In genomic region chr1:86471296-86471695, GRCh38 we compare ENCODE assay signal across 23 cellular contexts. TPM values are rescaled to one million over a fixed set of nuclear protein-coding genes. Genes with fewer than 3 reads are reported as not detected.
"Had no signal": no experiment of that assay in that cellular context is flagged by ENCODE, and none has a peak within 500 bp of the region (broad histone marks: within the 10 kb centered on the region; RNA-seq: fewer than 3 reads in every experiment).

No MANE protein-coding gene starts in this region.

- H3K27ac Mint-ChIP-seq: activated CD4-positive, alpha-beta T cell treated with anti-CD3 and anti-CD28 coated beads for 36 hours; activated naive CD4-positive, alpha-beta T cell treated with anti-CD3 and anti-CD28 coated beads, Interleukin-2, amount 50 U/mL, for 72 hours; effector memory CD8-positive, alpha-beta T cell; memory B cell; naive thymus-derived CD8-positive, alpha-beta T cell; stimulated activated naive CD8-positive, alpha-beta T cell treated with anti-CD3 and anti-CD28 coated beads, Interleukin-15, Interleukin-2, amounts not matched to agents 100 ng/mL and 50 ng/mL, for 24 hours; type B pancreatic cell; WTC11 had no signal

- ATAC-seq: activated CD4-positive, alpha-beta T cell treated with anti-CD3 and anti-CD28 coated beads for 36 hours; activated naive CD4-positive, alpha-beta T cell treated with anti-CD3 and anti-CD28 coated beads, Interleukin-2, amount 50 U/mL, for 72 hours; effector memory CD8-positive, alpha-beta T cell; naive thymus-derived CD8-positive, alpha-beta T cell had no signal

- H3K36me3 Mint-ChIP-seq: activated naive CD4-positive, alpha-beta T cell treated with anti-CD3 and anti-CD28 coated beads, Interleukin-2, amount 50 U/mL, for 72 hours; memory B cell; naive thymus-derived CD8-positive, alpha-beta T cell; type B pancreatic cell; WTC11 had no signal

- H3K4me3 ChIP-seq: adrenal gland, prostate gland, right atrium auricular region had no signal

- H3K27me3 ChIP-seq: adrenal gland, right atrium auricular region had no signal

- FAIRE-seq: TTC549 had no signal

- H3K9me3 ChIP-seq: adrenal gland, prostate gland, right atrium auricular region had no signal

- H3K4me1 ChIP-seq: adrenal gland, prostate gland, right atrium auricular region had no signal

- H3K36me3 ChIP-seq: adrenal gland, prostate gland, right atrium auricular region had no signal

- DNase-seq: activated CD4-positive, alpha-beta T cell treated with anti-CD3 and anti-CD28 coated beads for 36 hours; activated CD4-positive, alpha-beta T cell treated with anti-CD3 and anti-CD28 coated beads, Interleukin-2, amount 50 U/mL, for 48 hours; activated gamma-delta T cell treated with Interleukin-2 at 50 U/mL for 16 hours; adrenal gland; effector memory CD8-positive, alpha-beta T cell; naive thymus-derived CD8-positive, alpha-beta T cell had no signal

- H3K4me3 Mint-ChIP-seq: activated CD4-positive, alpha-beta T cell treated with anti-CD3 and anti-CD28 coated beads for 36 hours; effector memory CD8-positive, alpha-beta T cell; memory B cell; naive thymus-derived CD8-positive, alpha-beta T cell; stimulated activated naive CD8-positive, alpha-beta T cell treated with anti-CD3 and anti-CD28 coated beads, Interleukin-15, Interleukin-2, amounts not matched to agents 100 ng/mL and 50 ng/mL, for 24 hours; type B pancreatic cell; WTC11 had no signal

- H3K9me3 Mint-ChIP-seq: activated naive CD4-positive, alpha-beta T cell treated with anti-CD3 and anti-CD28 coated beads, Interleukin-2, amount 50 U/mL, for 72 hours; effector memory CD8-positive, alpha-beta T cell; memory B cell; naive thymus-derived CD8-positive, alpha-beta T cell; stimulated activated naive CD8-positive, alpha-beta T cell treated with anti-CD3 and anti-CD28 coated beads, Interleukin-15, Interleukin-2, amounts not matched to agents 100 ng/mL and 50 ng/mL, for 24 hours; type B pancreatic cell; WTC11 had no signal

- H3K4me1 Mint-ChIP-seq: activated CD4-positive, alpha-beta T cell treated with anti-CD3 and anti-CD28 coated beads for 36 hours; naive thymus-derived CD8-positive, alpha-beta T cell had no signal

- H3K27ac ChIP-seq: adrenal gland, prostate gland, right atrium auricular region had no signal

RNA-seq across cellular contexts. Expression of gene CLCA1, which starts 2.6 kb away (rescaled TPM):
- total RNA-seq: activated CD4-positive, alpha-beta T cell treated with anti-CD3 and anti-CD28 coated beads for 36 hours; activated naive CD4-positive, alpha-beta T cell treated with anti-CD3 and anti-CD28 coated beads, Interleukin-2, amount 50 U/mL, for 72 hours; dermis microvascular lymphatic vessel endothelial cell; glomerular endothelial cell; liver; naive thymus-derived CD8-positive, alpha-beta T cell; osteocyte; right atrium auricular region; skeletal muscle tissue; T-helper 2 cell treated with Interferon-gamma antibody and Interleukin-4, amounts not matched to agents 100 ng/mL and 5 ng/mL, for 36 hours; temporal lobe had no signal
- polyA plus RNA-seq: liver; naive thymus-derived CD8-positive, alpha-beta T cell had no signal

RNA-seq across cellular contexts. Expression of gene CLCA2, which starts 47.3 kb away (rescaled TPM):
- total RNA-seq: activated CD4-positive, alpha-beta T cell treated with anti-CD3 and anti-CD28 coated beads for 36 hours; activated naive CD4-positive, alpha-beta T cell treated with anti-CD3 and anti-CD28 coated beads, Interleukin-2, amount 50 U/mL, for 72 hours; cerebellum; liver; mucosa of gallbladder; naive thymus-derived CD8-positive, alpha-beta T cell; right atrium auricular region; skeletal muscle tissue; T-helper 2 cell treated with Interferon-gamma antibody and Interleukin-4, amounts not matched to agents 100 ng/mL and 5 ng/mL, for 36 hours had no signal
- polyA plus RNA-seq: liver; naive thymus-derived CD8-positive, alpha-beta T cell had no signal
